ENCODE assay signal across 1 cellular context in the genomic region with DNA sequence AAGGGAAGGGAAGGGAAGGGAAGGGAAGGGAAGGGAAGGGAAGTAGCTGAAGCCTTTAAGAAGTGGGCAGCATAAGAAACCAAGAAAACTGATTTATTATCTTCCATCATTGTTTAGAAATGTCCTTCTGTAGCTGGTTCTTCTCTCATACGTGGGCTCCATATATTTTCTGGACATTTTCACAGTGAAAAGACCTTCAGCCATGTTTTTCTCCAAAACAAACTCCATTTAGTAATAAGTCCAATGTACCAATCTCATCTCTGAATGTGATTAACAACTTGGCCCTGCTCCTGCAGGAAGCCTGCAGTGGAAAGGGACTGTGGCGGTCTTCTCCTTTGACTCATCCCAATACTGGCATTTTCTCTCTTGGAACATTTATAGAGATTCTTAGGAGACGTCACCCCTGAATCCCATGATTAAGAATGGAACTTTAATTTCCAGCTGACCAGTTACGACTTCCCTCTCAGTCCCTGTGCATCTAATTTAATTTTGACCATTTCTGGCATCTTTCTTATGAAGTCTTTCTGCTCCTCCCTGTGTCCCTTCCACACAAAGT.
TF ChIP-seq lines count a peak whose summit lies in the region.

No MANE protein-coding gene starts in this region.

TF ChIP-seq in IMR-90, 13 proteins besides CTCF, POLR2A, EP300 and RAD21 (continued from another document):
- TF ChIP-seq MAFK (IDR thresholded peaks at IDR 0.05; ENCODE audit: low read depth, low read length) = no peak
- TF ChIP-seq RCOR1 (IDR thresholded peaks at IDR 0.05; ENCODE audit: insufficient replicate concordance, low read length) = no peak
- TF ChIP-seq RFX5 (IDR thresholded peaks at IDR 0.05; ENCODE audit: low read depth, low read length) = no peak
- TF ChIP-seq ELK1 (IDR thresholded peaks at IDR 0.05; ENCODE audit: borderline replicate concordance, low read depth, low read length) = no peak
- no peak for TF ChIP-seq NFE2L2 (IDR thresholded peaks at IDR 0.05; ENCODE audit: low read depth, low read length)
